1 cellular context compared by ENCODE assay signal in genomic region chr11:57649826-57650738, GRCh38.
TF ChIP-seq lines count a peak whose summit lies in the region.

TSS of gene YPEL4 (minus strand) at chr11:57649912. CDS start at chr11:57647107, 2,805 bp downstream.

TF ChIP-seq in GM12878, 131 proteins besides CTCF, POLR2A, EP300 and RAD21 (continued from another document):
- TF ChIP-seq RELA (IDR thresholded peaks at IDR 0.05; ENCODE audit: borderline replicate concordance, partially characterized antibody) (no peak), EED (IDR thresholded peaks at IDR 0.05; ENCODE audit: low read depth) (no peak), SUPT20H (IDR thresholded peaks at IDR 0.05; ENCODE audit: borderline replicate concordance, control insufficient read depth, low read depth, low read length) (no peak), IRF3 (IDR thresholded peaks at IDR 0.05) (no peak), ZZZ3 (IDR thresholded peaks at IDR 0.05; ENCODE audit: control insufficient read depth, insufficient read length, low read depth) (no peak), NFYA (IDR thresholded peaks at IDR 0.05; ENCODE audit: borderline replicate concordance, low read depth, low read length) (no peak)
